ENCODE assay signal across 8 cellular contexts in genomic region chr19:10580979-10581631, GRCh38. TPM values are rescaled to one million over a fixed set of nuclear protein-coding genes. Genes with fewer than 3 reads are reported as not detected.
DNase-seq lines count a peak whose midpoint lies in the region; ATAC-seq and TF ChIP-seq lines count a peak whose summit lies in the region.

No MANE protein-coding gene starts in this region.

- TF ChIP-seq CTCF in gastroesophageal sphincter (IDR thresholded peaks at IDR 0.05) (peak; percentile 98 to 99 (median 99)), osteocyte (IDR thresholded peaks at IDR 0.05) (peak; percentile 97), testis (IDR thresholded peaks at IDR 0.05) (peak; percentile 92 to 98 (median 96))

- peaks cover 8% of the 10 kb centered on the region for H3K4me1 Mint-ChIP-seq in osteocyte (ENCODE audit: unreplicated experiment)

- H3K27ac ChIP-seq in gastroesophageal sphincter (no peak overlapping the region), testis (no peak overlapping the region)

- TF ChIP-seq POLR2A in gastroesophageal sphincter (IDR thresholded peaks at IDR 0.05): no peak
- no peak for TF ChIP-seq POLR2A in testis (IDR thresholded peaks at IDR 0.05)

- TF ChIP-seq EP300 in gastroesophageal sphincter (IDR thresholded peaks at IDR 0.05): no peak

- H3K9me3 ChIP-seq in MG63 (no peaks in the 10 kb centered on the region), gastroesophageal sphincter (no peaks in the 10 kb centered on the region), testis (no peaks in the 10 kb centered on the region)

- H3K4me1 ChIP-seq in gastroesophageal sphincter (peaks cover 0 to 11% (median 4%) of the 10 kb centered on the region in 3 donors), testis (no peaks in the 10 kb centered on the region)

- H3K27me3 ChIP-seq in MG63 (peaks cover 4% of the 10 kb centered on the region; the same call in 1 of the 2 replicates), gastroesophageal sphincter (peaks cover 13% of the 10 kb centered on the region), testis (no peaks in the 10 kb centered on the region)

- no peak overlapping the region for H3K27ac Mint-ChIP-seq in osteocyte (ENCODE audit: unreplicated experiment)

- no peaks in the 10 kb centered on the region for H3K36me3 ChIP-seq in MG63
- H3K36me3 ChIP-seq in gastroesophageal sphincter: no peaks in the 10 kb centered on the region
- H3K36me3 ChIP-seq in testis (ENCODE audit: low read depth, missing control alignments): no peaks in the 10 kb centered on the region

- intact Hi-C loops in testis (cut with DNase I; ENCODE audit: low total_unique reads): no loop called here

- H3K4me3 ChIP-seq in MG63: no peak overlapping the region
- no peak overlapping the region for H3K4me3 ChIP-seq in gastroesophageal sphincter
- no peak overlapping the region for H3K4me3 ChIP-seq in testis

- no peak overlapping the region for H3K4me3 Mint-ChIP-seq in osteocyte (ENCODE audit: unreplicated experiment)

- no peaks in the 10 kb centered on the region for H3K36me3 Mint-ChIP-seq in osteocyte (ENCODE audit: unreplicated experiment)

- H3K27me3 Mint-ChIP-seq in osteocyte (ENCODE audit: unreplicated experiment): peaks cover 3% of the 10 kb centered on the region

- ATAC-seq in gastroesophageal sphincter: peak; percentile 83

- no peaks in the 10 kb centered on the region for H3K9me3 Mint-ChIP-seq in osteocyte (ENCODE audit: unreplicated experiment)

- DNase-seq in GDM1 (lab: John Stamatoyannopoulos, UW) (peak; percentile 76), MG63 (peak; percentile 85), SIG-M5 treated with dmso at 0.1 percent for 504 hours (lab: John Stamatoyannopoulos, UW; ENCODE audit: unreplicated experiment) (peak; percentile 86), osteocyte (ENCODE audit: extremely low spot score, unreplicated experiment) (peak; percentile 93), testis (peak; percentile 96), cortex of kidney (lab: John Stamatoyannopoulos, UW) (no peak)
- DNase-seq in activated effector memory CD4-positive, alpha-beta T cell treated with Interleukin-2 at 50 U/mL for 16 hours: peak; percentile 80

- 0 to 5% methylated on average over 3 to 4 of the region's 31 CpGs for WGBS in gastroesophageal sphincter (ENCODE audit: low coverage in 1 of 2), 2 donors
- 44 to 55% methylated on average over 30 to 31 of the region's 31 CpGs for WGBS in testis, 2 donors

RNA-seq across cellular contexts. Expression of gene AP1M2, which starts 6.0 kb away (rescaled TPM):
- 1.4 TPM in 1 of 2 replicates, not detected in the other for total RNA-seq in MG63 (2014; rRNA removed; shearing (Covaris generic); ENCODE audit: low replicate concordance)
- 10 to 100 TPM in 1 of 4 donors, not detected in 3; 13.2 TPM for total RNA-seq in gastroesophageal sphincter
- total RNA-seq in osteocyte: not detected in 2 replicates
- 1 to 10 TPM; 6.9 to 7.7 TPM for total RNA-seq in testis
- polyA plus RNA-seq in testis (ENCODE audit: insufficient read depth, low read depth, low replicate concordance): 23.3 TPM

RNA-seq across cellular contexts. Expression of gene CDKN2D, which starts 12.3 kb away (rescaled TPM):
- 24.9 and 43.3 TPM in 2 replicates for total RNA-seq in MG63 (2014; rRNA removed; shearing (Covaris generic); ENCODE audit: low replicate concordance)
- total RNA-seq in gastroesophageal sphincter: 10 to 100 TPM in 2 of 4 donors, 1 to 10 TPM in 2; 5.4 to 15.9 (median 10.6) TPM
- total RNA-seq in osteocyte: 9.4 and 13.0 TPM in 2 replicates
- 10 to 100 TPM; 30.6 to 37.2 TPM for total RNA-seq in testis
- 57.7 TPM for polyA plus RNA-seq in testis (ENCODE audit: insufficient read depth, low read depth, low replicate concordance)

RNA-seq across cellular contexts. Expression of gene KRI1, which starts 15.3 kb away (rescaled TPM):
- total RNA-seq in MG63 (2014; rRNA removed; shearing (Covaris generic); ENCODE audit: low replicate concordance): 31.7 and 43.3 TPM in 2 replicates
- total RNA-seq in gastroesophageal sphincter: 10 to 100 TPM; 16.0 to 28.0 (median 20.1) TPM
- total RNA-seq in osteocyte: 29.0 and 29.3 TPM in 2 replicates
- 10 to 100 TPM; 33.7 to 34.6 TPM for total RNA-seq in testis
- 48.3 TPM for polyA plus RNA-seq in testis (ENCODE audit: insufficient read depth, low read depth, low replicate concordance)

RNA-seq across cellular contexts. Expression of gene ATG4D, which starts 37.4 kb away (rescaled TPM):
- 16.6 and 27.0 TPM in 2 replicates for total RNA-seq in MG63 (2014; rRNA removed; shearing (Covaris generic); ENCODE audit: low replicate concordance)
- 10 to 100 TPM; 18.4 to 35.6 (median 24.9) TPM for total RNA-seq in gastroesophageal sphincter
- 28.7 and 30.9 TPM in 2 replicates for total RNA-seq in osteocyte
- total RNA-seq in testis: 10 to 100 TPM; 80.5 to 97.1 TPM
- 167 TPM for polyA plus RNA-seq in testis (ENCODE audit: insufficient read depth, low read depth, low replicate concordance)

RNA-seq across cellular contexts. Expression of gene SLC44A2, which starts 44.2 kb away (rescaled TPM):
- total RNA-seq in MG63 (2014; rRNA removed; shearing (Covaris generic); ENCODE audit: low replicate concordance): 0.54 and 3.3 TPM in 2 replicates
- 10 to 100 TPM; 34.3 to 51.7 (median 41.5) TPM for total RNA-seq in gastroesophageal sphincter
- 225 and 233 TPM in 2 replicates for total RNA-seq in osteocyte
- 100 to 1,000 TPM; 360 to 463 TPM for total RNA-seq in testis
- polyA plus RNA-seq in testis (ENCODE audit: insufficient read depth, low read depth, low replicate concordance): 268 TPM
